Comparison of ENCODE assay signal across 23 cellular contexts in the genomic region with DNA sequence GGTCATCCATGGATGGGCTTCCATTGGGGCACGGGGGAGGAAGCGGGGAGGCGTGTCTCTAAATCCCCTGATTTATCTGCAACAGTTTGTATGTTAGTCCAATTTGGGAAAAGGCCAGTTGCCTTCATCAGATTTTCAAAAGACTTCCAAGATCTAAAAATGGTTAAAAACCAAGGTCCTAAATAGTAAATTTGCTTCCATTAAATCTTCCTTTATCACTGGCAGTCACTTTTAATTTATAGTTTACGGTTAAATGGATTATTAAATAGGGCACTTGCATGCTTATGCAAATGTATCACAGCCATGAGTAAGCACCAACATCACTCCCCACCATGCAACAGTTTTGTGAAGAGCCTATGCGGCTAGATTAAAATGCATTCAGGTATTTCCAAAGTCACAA.
"Had no signal": no experiment of that assay in that cellular context is flagged by ENCODE, and none has a peak within 500 bp of the region (broad histone marks: within the 10 kb centered on the region; RNA-seq: fewer than 3 reads in every experiment).

No MANE protein-coding gene starts in this region.

- H3K9ac ChIP-seq: parathyroid adenoma had no signal

- H3K36me3 ChIP-seq: gastrocnemius medialis, prostate gland, thyroid gland had no signal

- H3K4me1 ChIP-seq: parathyroid adenoma, prostate gland had no signal

- FAIRE-seq: endometrium, keratinocyte had no signal

- H3K9me3 ChIP-seq: esophagus squamous epithelium, gastrocnemius medialis, prostate gland, sigmoid colon, stomach, thyroid gland had no signal

- DNase-seq: cortex of kidney; effector memory CD8-positive, alpha-beta T cell; erythroblast; esophagus squamous epithelium; gastrocnemius medialis; head of caudate nucleus; natural killer cell; occipital lobe; right cardiac atrium; sigmoid colon; stimulated activated CD4-positive, alpha-beta T cell treated with anti-CD3 and anti-CD28 coated beads, Interleukin-2, amount 100 ng/mL, for 24 hours; stimulated activated CD4-positive, alpha-beta T cell treated with anti-CD3 and anti-CD28 coated beads, Interleukin-4, amount 100 ng/mL, for 24 hours; stimulated activated naive CD4-positive, alpha-beta T cell treated with Interleukin-2 at 50 U/mL for 16 hours; stomach; thyroid gland; trophoblast cell had no signal

- H2AFZ ChIP-seq: parathyroid adenoma had no signal

- H3K27me3 ChIP-seq: esophagus squamous epithelium, gastrocnemius medialis, sigmoid colon, stomach, thyroid gland had no signal

- H3K4me3 ChIP-seq: esophagus squamous epithelium, gastrocnemius medialis, lung, prostate gland, sigmoid colon, stomach, thyroid gland had no signal

- ATAC-seq: effector memory CD8-positive, alpha-beta T cell; gastrocnemius medialis; left lobe of liver; natural killer cell; right cardiac atrium; stimulated activated effector memory CD8-positive, alpha-beta T cell treated with anti-CD3 and anti-CD28 coated beads, Interleukin-12 subunit alpha, Interleukin-12 subunit beta, amount 100 ng/mL, for 72 hours had no signal

- H3K27ac ChIP-seq: esophagus squamous epithelium, gastrocnemius medialis, parathyroid adenoma, prostate gland, sigmoid colon, stomach, thyroid gland had no signal
